In genomic region chr7:69088185-69088584, GRCh38 we compare ENCODE assay signal across 39 cellular contexts.
"Had no signal": no experiment of that assay in that cellular context is flagged by ENCODE, and none has a peak within 500 bp of the region (broad histone marks: within the 10 kb centered on the region; RNA-seq: fewer than 3 reads in every experiment).

No MANE protein-coding gene starts in this region.

- H3K27me3 Mint-ChIP-seq: activated naive CD4-positive, alpha-beta T cell treated with anti-CD3 and anti-CD28 coated beads, Interleukin-2, amount 10 ng/mL, durations not matched to agents 7 days and 5 days; activated naive CD4-positive, alpha-beta T cell treated with anti-CD3 and anti-CD28 coated beads, Interleukin-2, amount 50 U/mL, for 24 hours; activated naive CD8-positive, alpha-beta T cell; activated naive CD8-positive, alpha-beta T cell treated with anti-CD3 and anti-CD28 coated beads for 36 hours; activated naive CD8-positive, alpha-beta T cell treated with anti-CD3 and anti-CD28 coated beads, Interleukin-2, amount 10 ng/mL, durations not matched to agents 7 days and 5 days; activated naive CD8-positive, alpha-beta T cell treated with anti-CD3 and anti-CD28 coated beads, Interleukin-2, amount 50 U/mL, for 24 hours; activated T-cell treated with anti-CD3 and anti-CD28 coated beads, Interleukin-2, amount 50 U/mL, for 24 hours; activated T-helper 17 cell treated with anti-CD3 and anti-CD28 coated beads, Interleukin-2, amount 50 U/mL, for 72 hours; central memory CD8-positive, alpha-beta T cell had no signal

- H3K4me1 ChIP-seq: adrenal gland, ascending aorta, body of pancreas, breast epithelium had no signal

- H3K27me3 ChIP-seq: adrenal gland, ascending aorta, body of pancreas, brain microvascular endothelial cell, breast epithelium, cardiac muscle cell had no signal

- H3K4me3 Mint-ChIP-seq: activated naive CD4-positive, alpha-beta T cell treated with anti-CD3 and anti-CD28 coated beads for 36 hours; activated naive CD4-positive, alpha-beta T cell treated with anti-CD3 and anti-CD28 coated beads, Interleukin-2, amount 10 ng/mL, durations not matched to agents 7 days and 5 days; activated naive CD4-positive, alpha-beta T cell treated with anti-CD3 and anti-CD28 coated beads, Interleukin-2, amount 50 U/mL, for 24 hours; activated naive CD8-positive, alpha-beta T cell; activated naive CD8-positive, alpha-beta T cell treated with anti-CD3 and anti-CD28 coated beads for 36 hours; activated naive CD8-positive, alpha-beta T cell treated with anti-CD3 and anti-CD28 coated beads, Interleukin-2, amount 10 ng/mL, durations not matched to agents 7 days and 5 days; activated naive CD8-positive, alpha-beta T cell treated with anti-CD3 and anti-CD28 coated beads, Interleukin-2, amount 50 U/mL, for 24 hours; activated T-cell treated with anti-CD3 and anti-CD28 coated beads, Interleukin-2, amount 50 U/mL, for 24 hours; activated T-cell treated with anti-CD3 and anti-CD28 coated beads, Interleukin-2, amount 50 U/mL, for 4 hours; activated T-cell treated with anti-CD3 and anti-CD28 coated beads, Interleukin-2, amount 50 U/mL, for 72 hours; activated T-helper 1 cell treated with anti-CD3 and anti-CD28 coated beads, Interleukin-12 subunit alpha, Interleukin-12 subunit beta, Interleukin-2, Interleukin-4 antibody, amounts not matched to agents 30 ng/mL and 10 ng/mL and 1 ng/mL, durations not matched to agents 14 hours and 24 hours and 36 hours; activated T-helper 17 cell treated with anti-CD3 and anti-CD28 coated beads, Interleukin-2, amount 50 U/mL, for 72 hours; brain; central memory CD8-positive, alpha-beta T cell had no signal

- H3K36me3 Mint-ChIP-seq: activated naive CD4-positive, alpha-beta T cell treated with anti-CD3 and anti-CD28 coated beads, Interleukin-2, amount 10 ng/mL, durations not matched to agents 7 days and 5 days; activated naive CD4-positive, alpha-beta T cell treated with anti-CD3 and anti-CD28 coated beads, Interleukin-2, amount 50 U/mL, for 24 hours; activated naive CD4-positive, alpha-beta T cell treated with anti-CD3 and anti-CD28 coated beads, Interleukin-2, amount 50 U/mL, for 72 hours; activated naive CD8-positive, alpha-beta T cell; activated naive CD8-positive, alpha-beta T cell treated with anti-CD3 and anti-CD28 coated beads for 36 hours; activated naive CD8-positive, alpha-beta T cell treated with anti-CD3 and anti-CD28 coated beads, Interleukin-2, amount 10 ng/mL, durations not matched to agents 7 days and 5 days; brain had no signal

- H3K36me3 ChIP-seq: adrenal gland, ascending aorta, brain microvascular endothelial cell, breast epithelium, cardiac muscle cell had no signal

- H3K4me3 ChIP-seq: adrenal gland, ascending aorta, body of pancreas, breast epithelium, cardiac muscle cell had no signal

- ATAC-seq: activated naive CD4-positive, alpha-beta T cell treated with anti-CD3 and anti-CD28 coated beads, Interleukin-2, amount 50 U/mL, for 72 hours; activated naive CD8-positive, alpha-beta T cell treated with anti-CD3 and anti-CD28 coated beads, Interleukin-2, amount 50 U/mL, for 24 hours; activated T-cell treated with anti-CD3 and anti-CD28 coated beads, Interleukin-2, amount 50 U/mL, for 4 hours; activated T-cell treated with anti-CD3 and anti-CD28 coated beads, Interleukin-2, amount 50 U/mL, for 72 hours; activated T-helper 17 cell treated with anti-CD3 and anti-CD28 coated beads, Interleukin-2, amount 50 U/mL, for 72 hours; body of pancreas had no signal

- H3K27ac ChIP-seq: adrenal gland, ascending aorta, body of pancreas, brain microvascular endothelial cell, breast epithelium, cardiac muscle cell had no signal

- H3K27ac Mint-ChIP-seq: activated naive CD4-positive, alpha-beta T cell treated with anti-CD3 and anti-CD28 coated beads for 36 hours; activated naive CD4-positive, alpha-beta T cell treated with anti-CD3 and anti-CD28 coated beads, Interleukin-2, amount 10 ng/mL, durations not matched to agents 7 days and 5 days; activated naive CD4-positive, alpha-beta T cell treated with anti-CD3 and anti-CD28 coated beads, Interleukin-2, amount 50 U/mL, for 24 hours; activated naive CD4-positive, alpha-beta T cell treated with anti-CD3 and anti-CD28 coated beads, Interleukin-2, amount 50 U/mL, for 72 hours; activated naive CD8-positive, alpha-beta T cell; activated naive CD8-positive, alpha-beta T cell treated with anti-CD3 and anti-CD28 coated beads for 36 hours; activated naive CD8-positive, alpha-beta T cell treated with anti-CD3 and anti-CD28 coated beads, Interleukin-2, amount 10 ng/mL, durations not matched to agents 7 days and 5 days; activated naive CD8-positive, alpha-beta T cell treated with anti-CD3 and anti-CD28 coated beads, Interleukin-2, amount 50 U/mL, for 24 hours; activated T-cell treated with anti-CD3 and anti-CD28 coated beads, Interleukin-2, amount 50 U/mL, for 24 hours; activated T-cell treated with anti-CD3 and anti-CD28 coated beads, Interleukin-2, amount 50 U/mL, for 72 hours; activated T-helper 1 cell treated with anti-CD3 and anti-CD28 coated beads, Interleukin-12 subunit alpha, Interleukin-12 subunit beta, Interleukin-2, Interleukin-4 antibody, amounts not matched to agents 30 ng/mL and 10 ng/mL and 1 ng/mL, durations not matched to agents 14 hours and 24 hours and 36 hours; activated T-helper 17 cell treated with anti-CD3 and anti-CD28 coated beads, Interleukin-2, amount 50 U/mL, for 72 hours; activated T-helper 2 cell treated with anti-CD3 and anti-CD28 coated beads, Interferon-gamma antibody, Interleukin-2, Interleukin-4, amounts not matched to agents 10 μg/mL and 5 μg/mL and 100 μg/mL, durations not matched to agents 14 hours and 24 hours and 36 hours; brain had no signal

- H3K4me1 Mint-ChIP-seq: activated naive CD4-positive, alpha-beta T cell treated with anti-CD3 and anti-CD28 coated beads, Interleukin-2, amount 10 ng/mL, durations not matched to agents 7 days and 5 days; activated naive CD4-positive, alpha-beta T cell treated with anti-CD3 and anti-CD28 coated beads, Interleukin-2, amount 50 U/mL, for 24 hours; activated naive CD8-positive, alpha-beta T cell treated with anti-CD3 and anti-CD28 coated beads for 36 hours; activated naive CD8-positive, alpha-beta T cell treated with anti-CD3 and anti-CD28 coated beads, Interleukin-2, amount 10 ng/mL, durations not matched to agents 7 days and 5 days; activated naive CD8-positive, alpha-beta T cell treated with anti-CD3 and anti-CD28 coated beads, Interleukin-2, amount 50 U/mL, for 24 hours; activated T-helper 17 cell treated with anti-CD3 and anti-CD28 coated beads, Interleukin-2, amount 50 U/mL, for 72 hours; brain; central memory CD8-positive, alpha-beta T cell had no signal

- DNase-seq: activated effector memory CD4-positive, alpha-beta T cell treated with anti-CD3 and anti-CD28 coated beads, Interleukin-2, amount 50 U/mL, for 16 hours; activated gamma-delta T cell; activated gamma-delta T cell treated with Interleukin-2 at 50 U/mL for 16 hours; activated naive CD4-positive, alpha-beta T cell; activated naive CD4-positive, alpha-beta T cell treated with anti-CD3 and anti-CD28 coated beads for 36 hours; activated naive CD4-positive, alpha-beta T cell treated with anti-CD3 and anti-CD28 coated beads, Interleukin-2, amount 10 ng/mL, durations not matched to agents 7 days and 5 days; activated naive CD4-positive, alpha-beta T cell treated with anti-CD3 and anti-CD28 coated beads, Interleukin-2, amount 50 U/mL, for 16 hours; activated naive CD4-positive, alpha-beta T cell treated with Interleukin-2 at 50 U/mL for 16 hours; activated naive CD8-positive, alpha-beta T cell treated with anti-CD3 and anti-CD28 coated beads for 36 hours; activated naive CD8-positive, alpha-beta T cell treated with anti-CD3 and anti-CD28 coated beads, Interleukin-2, amount 10 ng/mL, durations not matched to agents 7 days and 5 days; activated naive CD8-positive, alpha-beta T cell treated with anti-CD3 and anti-CD28 coated beads, Interleukin-2, amount 50 U/mL, for 24 hours; activated T-cell treated with anti-CD3 and anti-CD28 coated beads, Interleukin-2, amount 50 U/mL, for 1 hour; activated T-cell treated with anti-CD3 and anti-CD28 coated beads, Interleukin-2, amount 50 U/mL, for 24 hours; activated T-cell treated with anti-CD3 and anti-CD28 coated beads, Interleukin-2, amount 50 U/mL, for 4 hours; activated T-cell treated with anti-CD3 and anti-CD28 coated beads, Interleukin-2, amount 50 U/mL, for 48 hours; activated T-cell treated with anti-CD3 and anti-CD28 coated beads, Interleukin-2, amount 50 U/mL, for 72 hours; adrenal gland; amniotic stem cell; amygdala; anterior cingulate cortex; aorta; body of pancreas; brain microvascular endothelial cell; caudate nucleus; central memory CD4-positive, alpha-beta T cell; cerebellar nuclear complex had no signal

- FAIRE-seq: astrocyte, bronchial epithelial cell had no signal

- H3K9me3 ChIP-seq: adrenal gland, ascending aorta, body of pancreas had no signal
